Comparison of ENCODE assay signal across 24 cellular contexts in the genomic region with DNA sequence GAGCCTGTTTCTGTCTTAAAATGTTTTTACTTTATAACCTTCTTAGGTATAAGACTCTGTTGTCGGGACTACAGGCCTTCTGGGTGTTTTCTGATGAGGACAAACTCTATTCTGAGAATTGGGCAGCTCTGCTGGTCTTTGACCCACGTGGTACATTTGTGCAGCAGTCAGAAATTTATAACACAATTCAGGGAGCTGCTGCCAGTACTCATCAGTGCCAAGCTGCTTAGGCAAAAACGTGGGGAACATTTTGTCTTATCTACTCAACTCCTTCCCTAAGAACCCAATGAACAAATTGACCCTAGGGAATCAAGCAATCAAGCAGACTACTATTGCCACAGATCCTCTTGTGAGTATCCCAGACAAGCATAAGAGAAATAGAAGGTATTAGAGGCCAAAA.
DNase-seq lines count a peak whose midpoint lies in the region; ATAC-seq and TF ChIP-seq lines count a peak whose summit lies in the region.
"Had no signal": no experiment of that assay in that cellular context is flagged by ENCODE, and none has a peak within 500 bp of the region (broad histone marks: within the 10 kb centered on the region; RNA-seq: fewer than 3 reads in every experiment).

No MANE protein-coding gene starts in this region.

- TF ChIP-seq CTCF in right atrium auricular region (IDR thresholded peaks at IDR 0.05) (no peak), type B pancreatic cell (conservative IDR thresholded peaks at IDR 0.05) (no peak)

- intact Hi-C loops in Right ventricle myocardium inferior (cut with DNase I): loop anchor here (5.0 kb wide), 1 partner anchor 183 kb away; the partner anchor contains the start of gene PDZRN3
- intact Hi-C loops in cardiac septum (cut with DNase I): no loop called here

- H3K9me3 ChIP-seq in right atrium auricular region: no peaks in the 10 kb centered on the region

- H3K27me3 Mint-ChIP-seq in stimulated activated naive B cell treated with anti-CD40 and anti-IgM and Interleukin-4, amounts not matched to agents 10 μg/mL and 1 μg/mL and 100 μg/mL, for 72 hours: no peaks in the 10 kb centered on the region
- H3K27me3 Mint-ChIP-seq in type B pancreatic cell: no peaks in the 10 kb centered on the region
- H3K27me3 Mint-ChIP-seq: activated B cell treated with CpG ODN at 0.5 μM for 24 hours; stimulated activated naive CD8-positive, alpha-beta T cell treated with anti-CD3 and anti-CD28 coated beads, Interleukin-15, amount 100 ng/mL, for 72 hours; T-helper 17 cell had no signal

- DNase-seq in Right ventricle myocardium inferior (ENCODE audit: missing footprints) (peak; percentile 77), cardiac septum (ENCODE audit: low spot score) (no peak), right atrium auricular region (ENCODE audit: low spot score) (peak; percentile 82), skeletal muscle cell (ENCODE audit: low read depth) (peak; percentile 89), type B pancreatic cell (ENCODE audit: extremely low spot score, unreplicated experiment) (no peak)
- DNase-seq in stimulated activated naive B cell treated with anti-CD40 and anti-IgM and Interleukin-4, amounts not matched to agents 10 μg/mL and 1 μg/mL and 100 μg/mL, for 72 hours: no peak
- no peak for DNase-seq in stimulated activated effector memory CD8-positive, alpha-beta T cell treated with anti-CD3 and anti-CD28 coated beads, Interleukin-12 subunit alpha, Interleukin-12 subunit beta, amount 100 ng/mL, for 72 hours (ENCODE audit: low spot score in 2 of 2)
- DNase-seq: 8988T; activated B cell treated with CpG ODN at 0.5 μM for 24 hours; activated CD8-positive, alpha-beta memory T cell treated with anti-CD3 and anti-CD28 coated beads for 24 hours; activated T-cell treated with anti-CD3 and anti-CD28 coated beads, Interleukin-2, amount 50 U/mL, for 72 hours; erythroblast; GF-D8; HFFc6; islet precursor cell; NCI-H2081 treated with DMSO at 0.1 percent for 48 hours; NCI-H524; nephron progenitor cell; stimulated activated naive CD8-positive, alpha-beta T cell treated with anti-CD3 and anti-CD28 coated beads, Interleukin-15, amount 100 ng/mL, for 72 hours; T-helper 17 cell had no signal

- H3K4me1 Mint-ChIP-seq in stimulated activated naive B cell treated with anti-CD40 and anti-IgM and Interleukin-4, amounts not matched to agents 10 μg/mL and 1 μg/mL and 100 μg/mL, for 72 hours: no peaks in the 10 kb centered on the region
- H3K4me1 Mint-ChIP-seq in type B pancreatic cell (ENCODE audit: unreplicated experiment): peaks cover 35% of the 10 kb centered on the region
- no peaks in the 10 kb centered on the region for H3K4me1 Mint-ChIP-seq in stimulated activated effector memory CD8-positive, alpha-beta T cell treated with anti-CD3 and anti-CD28 coated beads, Interleukin-12 subunit alpha, Interleukin-12 subunit beta, amount 100 ng/mL, for 72 hours
- H3K4me1 Mint-ChIP-seq: activated B cell treated with CpG ODN at 0.5 μM for 24 hours; stimulated activated naive CD8-positive, alpha-beta T cell treated with anti-CD3 and anti-CD28 coated beads, Interleukin-15, amount 100 ng/mL, for 72 hours; T-helper 17 cell had no signal

- no peak overlapping the region for H3K27ac Mint-ChIP-seq in stimulated activated naive B cell treated with anti-CD40 and anti-IgM and Interleukin-4, amounts not matched to agents 10 μg/mL and 1 μg/mL and 100 μg/mL, for 72 hours
- no peak overlapping the region for H3K27ac Mint-ChIP-seq in type B pancreatic cell
- H3K27ac Mint-ChIP-seq in stimulated activated effector memory CD8-positive, alpha-beta T cell treated with anti-CD3 and anti-CD28 coated beads, Interleukin-12 subunit alpha, Interleukin-12 subunit beta, amount 100 ng/mL, for 72 hours: no peak overlapping the region
- H3K27ac Mint-ChIP-seq: activated B cell treated with CpG ODN at 0.5 μM for 24 hours; activated naive CD4-positive, alpha-beta T cell treated with anti-CD3 and anti-CD28 coated beads, Interleukin-2, amount 50 U/mL, for 72 hours; activated T-cell treated with anti-CD3 and anti-CD28 coated beads, Interleukin-2, amount 50 U/mL, for 72 hours; HFFc6; nephron progenitor cell; stimulated activated naive CD8-positive, alpha-beta T cell treated with anti-CD3 and anti-CD28 coated beads, Interleukin-15, amount 100 ng/mL, for 72 hours; T-helper 17 cell had no signal

- ATAC-seq in Right ventricle myocardium inferior (peak; percentile 96), GM18907 (IDR thresholded peaks at IDR 0.05; ENCODE audit: unreplicated experiment) (no peak)
- no peak for ATAC-seq in stimulated activated naive B cell treated with anti-CD40 and anti-IgM and Interleukin-4, amounts not matched to agents 10 μg/mL and 1 μg/mL and 100 μg/mL, for 72 hours (replicated peaks)
- no peak for ATAC-seq in stimulated activated effector memory CD8-positive, alpha-beta T cell treated with anti-CD3 and anti-CD28 coated beads, Interleukin-12 subunit alpha, Interleukin-12 subunit beta, amount 100 ng/mL, for 72 hours
- ATAC-seq: activated naive CD4-positive, alpha-beta T cell treated with anti-CD3 and anti-CD28 coated beads, Interleukin-2, amount 50 U/mL, for 72 hours; activated T-cell treated with anti-CD3 and anti-CD28 coated beads, Interleukin-2, amount 50 U/mL, for 72 hours; GM12878; stimulated activated naive CD8-positive, alpha-beta T cell treated with anti-CD3 and anti-CD28 coated beads, Interleukin-15, amount 100 ng/mL, for 72 hours; T-helper 17 cell had no signal

- no peaks in the 10 kb centered on the region for H3K36me3 ChIP-seq in right atrium auricular region

- no peaks in the 10 kb centered on the region for H3K27me3 ChIP-seq in right atrium auricular region
- H3K27me3 ChIP-seq: hepatocyte had no signal

- peaks cover 0 to 7% of the 10 kb centered on the region in 2 donors for H3K4me1 ChIP-seq in right atrium auricular region

- H3K4me3 ChIP-seq in right atrium auricular region (no peak overlapping the region), skeletal muscle cell (ENCODE audit: low read depth, low read length) (no peak overlapping the region)
- H3K4me3 ChIP-seq: GM12878, hepatocyte had no signal

- no peak overlapping the region for H3K4me3 Mint-ChIP-seq in stimulated activated naive B cell treated with anti-CD40 and anti-IgM and Interleukin-4, amounts not matched to agents 10 μg/mL and 1 μg/mL and 100 μg/mL, for 72 hours
- H3K4me3 Mint-ChIP-seq in type B pancreatic cell: no peak overlapping the region
- H3K4me3 Mint-ChIP-seq in stimulated activated effector memory CD8-positive, alpha-beta T cell treated with anti-CD3 and anti-CD28 coated beads, Interleukin-12 subunit alpha, Interleukin-12 subunit beta, amount 100 ng/mL, for 72 hours: no peak overlapping the region
- H3K4me3 Mint-ChIP-seq: activated B cell treated with CpG ODN at 0.5 μM for 24 hours; activated T-cell treated with anti-CD3 and anti-CD28 coated beads, Interleukin-2, amount 50 U/mL, for 72 hours; HFFc6; nephron progenitor cell; stimulated activated naive CD8-positive, alpha-beta T cell treated with anti-CD3 and anti-CD28 coated beads, Interleukin-15, amount 100 ng/mL, for 72 hours; T-helper 17 cell had no signal

- H3K36me3 Mint-ChIP-seq in stimulated activated naive B cell treated with anti-CD40 and anti-IgM and Interleukin-4, amounts not matched to agents 10 μg/mL and 1 μg/mL and 100 μg/mL, for 72 hours: no peaks in the 10 kb centered on the region
- no peaks in the 10 kb centered on the region for H3K36me3 Mint-ChIP-seq in type B pancreatic cell
- no peaks in the 10 kb centered on the region for H3K36me3 Mint-ChIP-seq in stimulated activated effector memory CD8-positive, alpha-beta T cell treated with anti-CD3 and anti-CD28 coated beads, Interleukin-12 subunit alpha, Interleukin-12 subunit beta, amount 100 ng/mL, for 72 hours
- H3K36me3 Mint-ChIP-seq: activated naive CD4-positive, alpha-beta T cell treated with anti-CD3 and anti-CD28 coated beads, Interleukin-2, amount 50 U/mL, for 72 hours had no signal

- H3K27ac ChIP-seq in right atrium auricular region: peak overlapping the region; percentile 66 to 82
- H3K27ac ChIP-seq: hepatocyte had no signal

- peaks cover 7 to 8% of the 10 kb centered on the region in 2 donors for H3K9me3 Mint-ChIP-seq in stimulated activated naive B cell treated with anti-CD40 and anti-IgM and Interleukin-4, amounts not matched to agents 10 μg/mL and 1 μg/mL and 100 μg/mL, for 72 hours
- no peaks in the 10 kb centered on the region for H3K9me3 Mint-ChIP-seq in type B pancreatic cell
- H3K9me3 Mint-ChIP-seq in stimulated activated effector memory CD8-positive, alpha-beta T cell treated with anti-CD3 and anti-CD28 coated beads, Interleukin-12 subunit alpha, Interleukin-12 subunit beta, amount 100 ng/mL, for 72 hours: peaks cover 7% of the 10 kb centered on the region
- H3K9me3 Mint-ChIP-seq: HFFc6 had no signal

Comparison
In these comparisons a context has a peak if more than half of its experiments do, and no peak if none do; other contexts are left out.
1. DNase-seq: peak in Right ventricle myocardium inferior (single experiment), right atrium auricular region (single experiment) and skeletal muscle cell (single experiment); none in cardiac septum (single experiment), stimulated activated naive B cell treated with anti-CD40 and anti-IgM and Interleukin-4, amounts not matched to agents 10 μg/mL and 1 μg/mL and 100 μg/mL, for 72 hours (single experiment), type B pancreatic cell (single experiment) and stimulated activated effector memory CD8-positive, alpha-beta T cell treated with anti-CD3 and anti-CD28 coated beads, Interleukin-12 subunit alpha, Interleukin-12 subunit beta, amount 100 ng/mL, for 72 hours (0 of 2).